In the genomic region with DNA sequence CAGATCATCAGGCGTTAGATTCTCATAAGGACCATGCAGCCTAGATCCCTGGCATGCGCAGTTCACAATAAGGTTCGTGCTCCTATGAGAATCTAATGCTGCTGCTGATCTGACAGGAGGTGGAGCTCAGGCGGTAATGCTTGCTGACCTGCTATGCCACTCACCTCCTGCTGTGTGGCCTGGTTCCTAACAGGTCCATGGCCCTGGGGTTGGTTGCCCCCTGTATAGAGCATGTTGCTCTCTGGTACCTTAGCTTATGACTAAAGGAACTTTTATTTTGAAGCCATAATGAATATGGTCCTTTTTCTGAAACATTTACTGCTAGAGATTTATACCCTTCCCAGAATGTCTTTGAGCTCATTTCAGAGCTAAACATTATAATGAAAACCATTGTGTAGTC, we compare ENCODE assay signal across 11 cellular contexts. TPM values are rescaled to one million over a fixed set of nuclear protein-coding genes. Genes with fewer than 3 reads are reported as not detected.
A peak's percentile ranks its signal among the peaks of the same experiment; 100 is the strongest.
DNase-seq lines count a peak whose midpoint lies in the region; ATAC-seq and TF ChIP-seq lines count a peak whose summit lies in the region.
"Had no signal": no experiment of that assay in that cellular context is flagged by ENCODE, and none has a peak within 500 bp of the region (broad histone marks: within the 10 kb centered on the region; RNA-seq: fewer than 3 reads in every experiment).

No MANE protein-coding gene starts in this region.

- H3K36me3 ChIP-seq in right lobe of liver: no peaks in the 10 kb centered on the region
- H3K36me3 ChIP-seq in transverse colon: no peaks in the 10 kb centered on the region
- H3K36me3 ChIP-seq: esophagus squamous epithelium had no signal

- no peak overlapping the region for H3K27ac Mint-ChIP-seq in activated naive CD4-positive, alpha-beta T cell treated with anti-CD3 and anti-CD28 coated beads for 36 hours
- H3K27ac Mint-ChIP-seq in activated T-helper 17 cell treated with anti-CD3 and anti-CD28 coated beads, Interleukin-2, amount 50 U/mL, for 72 hours: no peak overlapping the region

- peaks cover 4% of the 10 kb centered on the region for H3K36me3 Mint-ChIP-seq in activated naive CD4-positive, alpha-beta T cell treated with anti-CD3 and anti-CD28 coated beads for 36 hours (ENCODE audit: low read depth)
- peaks cover 12% of the 10 kb centered on the region for H3K36me3 Mint-ChIP-seq in activated T-helper 17 cell treated with anti-CD3 and anti-CD28 coated beads, Interleukin-2, amount 50 U/mL, for 72 hours (ENCODE audit: low read depth)

- TF ChIP-seq EP300 in transverse colon (IDR thresholded peaks at IDR 0.05; ENCODE audit: low read depth): no peak

- TF ChIP-seq CTCF in right lobe of liver (IDR thresholded peaks at IDR 0.05) (no peak), transverse colon (IDR thresholded peaks at IDR 0.05) (no peak)

- CTCF ChIA-PET in activated naive CD4-positive, alpha-beta T cell treated with anti-CD3 and anti-CD28 coated beads for 36 hours (lab: Charles Lee): interaction anchor here (0.6 to 2.1 kb wide), 4 partner anchors 8 to 287 kb away, joined by 3 to 9 read pairs (median 4); no protein-coding TSS in a partner anchor

- H3K4me3 ChIP-seq in right lobe of liver (no peak overlapping the region), transverse colon (no peak overlapping the region)

- H3K4me1 Mint-ChIP-seq in activated naive CD4-positive, alpha-beta T cell treated with anti-CD3 and anti-CD28 coated beads for 36 hours (ENCODE audit: low read depth): peaks cover 67% of the 10 kb centered on the region
- peaks cover 60% of the 10 kb centered on the region for H3K4me1 Mint-ChIP-seq in activated T-helper 17 cell treated with anti-CD3 and anti-CD28 coated beads, Interleukin-2, amount 50 U/mL, for 72 hours

- TF ChIP-seq POLR2A in right lobe of liver (IDR thresholded peaks at IDR 0.05): no peak
- no peak for TF ChIP-seq POLR2A in transverse colon (IDR thresholded peaks at IDR 0.05)

- intact Hi-C loops in activated naive CD4-positive, alpha-beta T cell treated with anti-CD3 and anti-CD28 coated beads for 36 hours (cut with micrococcal nuclease): loop anchor here (5.0 to 10.0 kb wide), 2 partner anchors 1059 to 1562 kb away; no protein-coding TSS in a partner anchor
- intact Hi-C loops in right lobe of liver (cut with DNase I): no loop called here
- intact Hi-C loops in transverse colon (cut with DNase I; ENCODE audit: low total_unique reads): no loop called here

- peaks cover 3% of the 10 kb centered on the region for H3K9me3 Mint-ChIP-seq in activated naive CD4-positive, alpha-beta T cell treated with anti-CD3 and anti-CD28 coated beads for 36 hours
- H3K9me3 Mint-ChIP-seq in activated T-helper 17 cell treated with anti-CD3 and anti-CD28 coated beads, Interleukin-2, amount 50 U/mL, for 72 hours: no peaks in the 10 kb centered on the region

- H3K27me3 Mint-ChIP-seq in activated naive CD4-positive, alpha-beta T cell treated with anti-CD3 and anti-CD28 coated beads for 36 hours (ENCODE audit: low read depth): no peaks in the 10 kb centered on the region
- no peaks in the 10 kb centered on the region for H3K27me3 Mint-ChIP-seq in activated T-helper 17 cell treated with anti-CD3 and anti-CD28 coated beads, Interleukin-2, amount 50 U/mL, for 72 hours

- no peaks in the 10 kb centered on the region for H3K27me3 ChIP-seq in right lobe of liver
- no peaks in the 10 kb centered on the region for H3K27me3 ChIP-seq in transverse colon
- H3K27me3 ChIP-seq: esophagus squamous epithelium had no signal

- peaks cover 0 to 61% (median 24%) of the 10 kb centered on the region in 4 donors for H3K4me1 ChIP-seq in right lobe of liver
- H3K4me1 ChIP-seq in transverse colon: peaks cover 33 to 75% (median 44%) of the 10 kb centered on the region in 4 donors

- ATAC-seq in activated T-helper 17 cell treated with anti-CD3 and anti-CD28 coated beads, Interleukin-2, amount 50 U/mL, for 72 hours (replicated peaks): no peak
- ATAC-seq in right lobe of liver (no peak), esophagus mucosa (no peak)
- ATAC-seq: left ventricle myocardium superior had no signal

- DNase-seq in activated naive CD4-positive, alpha-beta T cell treated with anti-CD3 and anti-CD28 coated beads for 36 hours: no peak
- no peak for DNase-seq in activated naive CD4-positive, alpha-beta T cell (lab: John Stamatoyannopoulos, UW)
- peak in 2 of 3 donors; percentile 26 to 46 for DNase-seq in right lobe of liver
- DNase-seq in transverse colon: peak; percentile 16
- DNase-seq in DMS79 (lab: John Stamatoyannopoulos, UW): no peak
- DNase-seq in stimulated activated CD4-positive, alpha-beta T cell treated with anti-CD3 and anti-CD28 coated beads, Interleukin-4, amount 100 ng/mL, for 24 hours: no peak
- DNase-seq: esophagus squamous epithelium, left ventricle myocardium superior, NCI-H69 had no signal

- peak overlapping the region in 1 of 3 donors; percentile 11 for H3K27ac ChIP-seq in right lobe of liver
- no peak overlapping the region for H3K27ac ChIP-seq in transverse colon
- H3K27ac ChIP-seq: esophagus squamous epithelium had no signal

- H3K4me3 Mint-ChIP-seq in activated naive CD4-positive, alpha-beta T cell treated with anti-CD3 and anti-CD28 coated beads for 36 hours: peak overlapping the region; percentile 89
- H3K4me3 Mint-ChIP-seq in activated T-helper 17 cell treated with anti-CD3 and anti-CD28 coated beads, Interleukin-2, amount 50 U/mL, for 72 hours: peak overlapping the region; percentile 99

- no CpG with 5 or more reads among the region's 4 CpGs for WGBS in right lobe of liver (ENCODE audit: insufficient coverage, low coverage, low lambda C conversion rate, missing lambda C conversion rate)
- 81% methylated on average over 3 of the region's 4 CpGs; no CpG with 5 or more reads in 1 of the 2 donors for WGBS in transverse colon (ENCODE audit: low coverage in 1 of 2), 2 donors

- in situ Hi-C loops in transverse colon (cut with MboI; ENCODE audit: low pct_ligation_motif_present in 1 of 4, low pct_unique_long_range_greater_than_20kb in 1 of 4, low sequenced_read_pairs in 3 of 4): loop anchor here in 2 of 4 donors (25.0 kb wide), 3 partner anchors 281 to 1006 kb away; partner anchors contain the start of genes FER (in 1 of the 2) and PJA2 (in 1 of the 2)

- no peaks in the 10 kb centered on the region for H3K9me3 ChIP-seq in right lobe of liver
- H3K9me3 ChIP-seq in transverse colon: no peaks in the 10 kb centered on the region

RNA-seq across cellular contexts. Expression of gene MAN2A1, which starts 3.1 kb away (rescaled TPM):
- total RNA-seq in activated naive CD4-positive, alpha-beta T cell treated with anti-CD3 and anti-CD28 coated beads for 36 hours: 10 to 100 TPM; 50.1 to 52.3 TPM
- 10 to 100 TPM; 17.8 to 28.1 TPM for total RNA-seq in activated T-helper 17 cell treated with anti-CD3 and anti-CD28 coated beads, Interleukin-2, amount 50 U/mL, for 72 hours
- total RNA-seq in right lobe of liver: 10 to 100 TPM; 48.1 to 68.8 (median 61.9) TPM
- total RNA-seq in transverse colon: 10 to 100 TPM; 39.2 to 95.3 (median 70.4) TPM
- total RNA-seq in esophagus mucosa: 36.6 TPM

Comparison
In these comparisons a context has a peak if more than half of its experiments do, and no peak if none do; other contexts are left out.
1. DNase-seq: peak in right lobe of liver (2 of 3) and transverse colon (single experiment); none in activated naive CD4-positive, alpha-beta T cell treated with anti-CD3 and anti-CD28 coated beads for 36 hours (single experiment), activated naive CD4-positive, alpha-beta T cell (0 of 4), DMS79 (single experiment) and stimulated activated CD4-positive, alpha-beta T cell treated with anti-CD3 and anti-CD28 coated beads, Interleukin-4, amount 100 ng/mL, for 24 hours (single experiment).